Comparison of ENCODE assay signal across 9 cellular contexts in genomic region chr14:96134508-96134907, GRCh38.
"Had no signal": no experiment of that assay in that cellular context is flagged by ENCODE, and none has a peak within 500 bp of the region (broad histone marks: within the 10 kb centered on the region; RNA-seq: fewer than 3 reads in every experiment).

No MANE protein-coding gene starts in this region.

- DNase-seq: GM23248, GOT3, H7, HFFc6, KG1 had no signal

- H3K27ac ChIP-seq: GM23248, HL-60 had no signal

- ATAC-seq: HCT116, K562 had no signal

- H3K36me3 ChIP-seq: HAP-1 had no signal

- H3K4me3 ChIP-seq: GM23248, HAP-1, K562 had no signal

- H3K9ac ChIP-seq: GM23248 had no signal

- H2AFZ ChIP-seq: GM23248 had no signal

- H3K9me3 ChIP-seq: HAP-1 had no signal

- H3K4me1 ChIP-seq: HAP-1 had no signal
